Comparison of ENCODE assay signal across 7 cellular contexts in genomic region chr11:122796128-122796717, GRCh38. TPM values are rescaled to one million over a fixed set of nuclear protein-coding genes. Genes with fewer than 3 reads are reported as not detected.
DNase-seq lines count a peak whose midpoint lies in the region; ATAC-seq and TF ChIP-seq lines count a peak whose summit lies in the region.

No MANE protein-coding gene starts in this region.

- no peak overlapping the region for H3K4me3 Mint-ChIP-seq in activated T-helper 17 cell treated with anti-CD3 and anti-CD28 coated beads, Interleukin-2, amount 50 U/mL, for 72 hours

- no peak for TF ChIP-seq POLR2A in Peyer's patch (IDR thresholded peaks at IDR 0.05)

- H3K4me3 ChIP-seq in Peyer's patch = no peak overlapping the region

- intact Hi-C loops in Right ventricle myocardium superior (cut with DNase I) (loop anchor here (5.0 kb wide), 1 partner anchor 56 kb away; no protein-coding TSS in a partner anchor), posterior vena cava (cut with DNase I) (no loop called here)

- H3K27ac ChIP-seq in Peyer's patch = no peak overlapping the region

- peak; percentile 66 to 79 (median 72) for TF ChIP-seq CTCF in Peyer's patch (IDR thresholded peaks at IDR 0.05)

- peak; percentile 56 to 82 (median 67) for DNase-seq in Peyer's patch
- peak; percentile 61 for DNase-seq in Right ventricle myocardium superior
- peak; percentile 24 to 59 for DNase-seq in stimulated activated CD4-positive, alpha-beta T cell treated with anti-CD3 and anti-CD28 coated beads, Interleukin-15, amount 100 ng/mL, for 1 hour (ENCODE audit: low read depth in 1 of 2, low spot score in 1 of 2)
- DNase-seq in posterior vena cava (ENCODE audit: low spot score) = no peak

- no peaks in the 10 kb centered on the region for H3K27me3 ChIP-seq in Peyer's patch

- peaks cover 74% of the 10 kb centered on the region for H3K36me3 Mint-ChIP-seq in activated T-helper 17 cell treated with anti-CD3 and anti-CD28 coated beads, Interleukin-2, amount 50 U/mL, for 72 hours (ENCODE audit: low read depth)

- no peaks in the 10 kb centered on the region for H3K36me3 ChIP-seq in Peyer's patch

- no peak overlapping the region for H3K27ac Mint-ChIP-seq in activated T-helper 17 cell treated with anti-CD3 and anti-CD28 coated beads, Interleukin-2, amount 50 U/mL, for 72 hours

- peak; percentile 78 for ATAC-seq in GM18502 (IDR thresholded peaks at IDR 0.05; ENCODE audit: poor library complexity, unreplicated experiment)
- ATAC-seq in HG02938 (IDR thresholded peaks at IDR 0.05; ENCODE audit: unreplicated experiment) = peak; percentile 79
- ATAC-seq in activated T-helper 17 cell treated with anti-CD3 and anti-CD28 coated beads, Interleukin-2, amount 50 U/mL, for 72 hours (replicated peaks) = peak; percentile 60
- no peak for ATAC-seq in Right ventricle myocardium superior (ENCODE audit: poor library complexity)

- H3K27me3 Mint-ChIP-seq in activated T-helper 17 cell treated with anti-CD3 and anti-CD28 coated beads, Interleukin-2, amount 50 U/mL, for 72 hours = no peaks in the 10 kb centered on the region

- no peaks in the 10 kb centered on the region for H3K9me3 Mint-ChIP-seq in activated T-helper 17 cell treated with anti-CD3 and anti-CD28 coated beads, Interleukin-2, amount 50 U/mL, for 72 hours

- no peaks in the 10 kb centered on the region for H3K9me3 ChIP-seq in Peyer's patch

- no peaks in the 10 kb centered on the region for H3K4me1 ChIP-seq in Peyer's patch

- H3K4me1 Mint-ChIP-seq in activated T-helper 17 cell treated with anti-CD3 and anti-CD28 coated beads, Interleukin-2, amount 50 U/mL, for 72 hours = no peaks in the 10 kb centered on the region

RNA-seq across cellular contexts. Expression of gene CRTAM, which starts 42.1 kb away (rescaled TPM):
- total RNA-seq in Peyer's patch (1 to 10 TPM in 1 of 4 donors, not detected in 3; 4.4 TPM), Right ventricle myocardium superior (0.11 TPM), posterior vena cava (under 1 TPM; 0.43 to 0.46 TPM)
- total RNA-seq in activated T-helper 17 cell treated with anti-CD3 and anti-CD28 coated beads, Interleukin-2, amount 50 U/mL, for 72 hours = under 1 TPM in 1 of 2 donors, not detected in 1; 0.11 TPM
